In genomic region chr3:173306110-173306509, GRCh38 we compare ENCODE assay signal across 29 cellular contexts.
"Had no signal": no experiment of that assay in that cellular context is flagged by ENCODE, and none has a peak within 500 bp of the region (broad histone marks: within the 10 kb centered on the region; RNA-seq: fewer than 3 reads in every experiment).

No MANE protein-coding gene starts in this region.

- H3K4me3 ChIP-seq: MG63, Peyer's patch, SJSA1, SK-N-MC had no signal

- DNase-seq: Karpas-422, MG63, NCI-H1048, NCI-H1092 treated with DMSO at 0.1 percent for 48 hours, NCI-H1105 treated with DMSO at 0.1 percent for 48 hours, NCI-H1417, NCI-H1436, NCI-H1694, NCI-H187, NCI-H1930, NCI-H2029 treated with DMSO at 0.1 percent for 48 hours, NCI-H2081 treated with DMSO at 0.1 percent for 48 hours, NCI-H2107, NCI-H2171, NCI-H226, NCI-H446 treated with DMSO at 0.1 percent for 48 hours, NCI-H510A, NCI-H524, NCI-H526, NCI-H748 treated with DMSO at 0.1 percent for 48 hours, NCI-H82, Peyer's patch, Right ventricle myocardium superior, RPMI8226, SHP77 treated with DMSO at 0.1 percent for 48 hours, T-cell had no signal

- H3K27ac Mint-ChIP-seq: T-cell had no signal

- H3K4me1 ChIP-seq: Peyer's patch, SJSA1 had no signal

- H3K36me3 Mint-ChIP-seq: T-cell had no signal

- H3K27me3 ChIP-seq: Peyer's patch, SJSA1 had no signal

- H3K9ac ChIP-seq: KMS-11 had no signal

- H3K27me3 Mint-ChIP-seq: T-cell had no signal

- H3K27ac ChIP-seq: KMS-11, Peyer's patch, SJSA1, SK-N-MC had no signal

- H3K4me1 Mint-ChIP-seq: T-cell had no signal

- H3K36me3 ChIP-seq: MG63, Peyer's patch, SJSA1 had no signal

- H3K4me3 Mint-ChIP-seq: T-cell had no signal

- H3K4me2 ChIP-seq: KMS-11 had no signal

- H3K9me3 ChIP-seq: MG63, Peyer's patch, SJSA1 had no signal
